ENCODE assay signal across 17 cellular contexts in genomic region chr12:51961834-51962233, GRCh38. TPM values are rescaled to one million over a fixed set of nuclear protein-coding genes. Genes with fewer than 3 reads are reported as not detected.
DNase-seq lines count a peak whose midpoint lies in the region; ATAC-seq, FAIRE-seq and TF ChIP-seq lines count a peak whose summit lies in the region.
"Had no signal": no experiment of that assay in that cellular context is flagged by ENCODE, and none has a peak within 500 bp of the region (broad histone marks: within the 10 kb centered on the region; RNA-seq: fewer than 3 reads in every experiment).

No MANE protein-coding gene starts in this region.

- TF ChIP-seq EP300 in upper lobe of left lung (IDR thresholded peaks at IDR 0.05), result no peak

- H3K36me3 ChIP-seq in keratinocyte (ENCODE audit: control insufficient read depth in 2 of 2, extremely low read depth in 1 of 2, insufficient read depth in 2 of 2, low read length in 2 of 2) (peaks cover 0 to 2% of the 10 kb centered on the region in 2 experiments), upper lobe of left lung (peaks cover 0 to 12% (median 0%) of the 10 kb centered on the region in 4 donors)

- H3K4me2 ChIP-seq in keratinocyte (ENCODE audit: control insufficient read depth, extremely low read depth, insufficient read depth, low read depth, low read length), result peak overlapping the region; percentile 24

- H3K27ac ChIP-seq in keratinocyte (ENCODE audit: control insufficient read depth, insufficient read depth, low read length) (peak overlapping the region; percentile 32), upper lobe of left lung (peak overlapping the region; percentile 8 to 18 (median 13))

- CTCF ChIA-PET in activated naive CD4-positive, alpha-beta T cell treated with anti-CD3 and anti-CD28 coated beads for 36 hours (lab: Charles Lee), result interaction anchor here (0.8 to 2.6 kb wide), 7 partner anchors 9 to 127 kb away, joined by 3 to 21 read pairs (median 6); no protein-coding TSS in a partner anchor

- peak; percentile 12 for DNase-seq in activated naive CD4-positive, alpha-beta T cell treated with anti-CD3 and anti-CD28 coated beads for 36 hours
- no peak for DNase-seq in activated naive CD4-positive, alpha-beta T cell (lab: John Stamatoyannopoulos, UW)
- DNase-seq in SW480 (ENCODE audit: low spot score) (peak; percentile 94), keratinocyte (ENCODE audit: low read depth, low spot score) (no peak), upper lobe of left lung (no peak), NCI-H748 treated with DMSO at 0.1 percent for 48 hours (lab: John Stamatoyannopoulos, UW) (no peak), NCI-H1092 treated with DMSO at 0.1 percent for 48 hours (lab: John Stamatoyannopoulos, UW) (no peak)
- DNase-seq: activated CD4-positive, CD25-positive, alpha-beta regulatory T cell; activated naive CD8-positive, alpha-beta T cell treated with anti-CD3 and anti-CD28 coated beads, Interleukin-2, amount 50 U/mL, for 24 hours; cortex of kidney; mesenchymal stem cell; MG63; occipital lobe had no signal

- H3K4me1 Mint-ChIP-seq in activated naive CD4-positive, alpha-beta T cell treated with anti-CD3 and anti-CD28 coated beads for 36 hours (ENCODE audit: low read depth), result peaks cover 28% of the 10 kb centered on the region

- FAIRE-seq in keratinocyte (lab: Jason Lieb, UNC), result peak; percentile 81

- no peaks in the 10 kb centered on the region for H3K27me3 Mint-ChIP-seq in activated naive CD4-positive, alpha-beta T cell treated with anti-CD3 and anti-CD28 coated beads for 36 hours (ENCODE audit: low read depth)
- H3K27me3 Mint-ChIP-seq: activated naive CD8-positive, alpha-beta T cell treated with anti-CD3 and anti-CD28 coated beads, Interleukin-2, amount 50 U/mL, for 24 hours; stimulated activated naive CD8-positive, alpha-beta T cell treated with anti-CD3 and anti-CD28 coated beads, Interleukin-15, Interleukin-2, amounts not matched to agents 100 ng/mL and 50 ng/mL, for 24 hours had no signal

- H2AFZ ChIP-seq in keratinocyte (ENCODE audit: control insufficient read depth, low read length), result no peak overlapping the region

- H3K9ac ChIP-seq in keratinocyte (ENCODE audit: control insufficient read depth, extremely low read depth, insufficient read depth, low read length), result peak overlapping the region; percentile 2

- TF ChIP-seq CTCF in keratinocyte (optimal IDR thresholded peaks at IDR 0.05 in 1 of 3, IDR thresholded peaks at IDR 0.05 in 1 of 3, conservative IDR thresholded peaks at IDR 0.05 in 1 of 3; ENCODE audit: extremely low read depth in 1 of 3, insufficient read depth in 2 of 3, low read length in 3 of 3), result no peak
- TF ChIP-seq CTCF in upper lobe of left lung (IDR thresholded peaks at IDR 0.05), result no peak

- intact Hi-C loops in activated naive CD4-positive, alpha-beta T cell treated with anti-CD3 and anti-CD28 coated beads for 36 hours (cut with micrococcal nuclease), result loop anchor here (1.0 kb wide), 1 partner anchor 9 kb away; no protein-coding TSS in a partner anchor

- WGBS in upper lobe of left lung, 2 donors, result 8 to 29% methylated on average over 1 of the region's 1 CpG

- no peaks in the 10 kb centered on the region for H3K9me3 Mint-ChIP-seq in activated naive CD4-positive, alpha-beta T cell treated with anti-CD3 and anti-CD28 coated beads for 36 hours
- H3K9me3 Mint-ChIP-seq: activated naive CD8-positive, alpha-beta T cell treated with anti-CD3 and anti-CD28 coated beads, Interleukin-2, amount 50 U/mL, for 24 hours; stimulated activated naive CD8-positive, alpha-beta T cell treated with anti-CD3 and anti-CD28 coated beads, Interleukin-15, Interleukin-2, amounts not matched to agents 100 ng/mL and 50 ng/mL, for 24 hours had no signal

- H3K36me3 Mint-ChIP-seq in activated naive CD4-positive, alpha-beta T cell treated with anti-CD3 and anti-CD28 coated beads for 36 hours (ENCODE audit: low read depth), result peaks cover 9% of the 10 kb centered on the region

- no peak overlapping the region for H3K27ac Mint-ChIP-seq in activated naive CD4-positive, alpha-beta T cell treated with anti-CD3 and anti-CD28 coated beads for 36 hours
- H3K27ac Mint-ChIP-seq: activated naive CD8-positive, alpha-beta T cell treated with anti-CD3 and anti-CD28 coated beads, Interleukin-2, amount 50 U/mL, for 24 hours; stimulated activated naive CD8-positive, alpha-beta T cell treated with anti-CD3 and anti-CD28 coated beads, Interleukin-15, Interleukin-2, amounts not matched to agents 100 ng/mL and 50 ng/mL, for 24 hours had no signal

- peak overlapping the region in 1 of 3 experiments; percentile 28 for H3K4me3 ChIP-seq in keratinocyte (ENCODE audit: control insufficient read depth in 2 of 3, extremely low read depth in 1 of 3, insufficient read depth in 2 of 3, low read depth in 1 of 3, low read length in 3 of 3)
- H3K4me3 ChIP-seq in upper lobe of left lung, result no peak overlapping the region
- H3K4me3 ChIP-seq: MG63, skin epidermis had no signal

- no peaks in the 10 kb centered on the region for H3K9me3 ChIP-seq in keratinocyte (ENCODE audit: control insufficient read depth, low read depth, low read length)
- H3K9me3 ChIP-seq in upper lobe of left lung, result no peaks in the 10 kb centered on the region
- H3K9me3 ChIP-seq: MG63 had no signal

- H3K27me3 ChIP-seq in keratinocyte (ENCODE audit: control insufficient read depth, extremely low read depth, insufficient read depth, low read length), result no peaks in the 10 kb centered on the region
- H3K27me3 ChIP-seq in upper lobe of left lung, result no peaks in the 10 kb centered on the region
- H3K27me3 ChIP-seq: MG63 had no signal

- no peak for ATAC-seq in upper lobe of left lung (ENCODE audit: low FRiP score in 2 of 2)
- no peak for ATAC-seq in GM19452 (IDR thresholded peaks at IDR 0.05; ENCODE audit: unreplicated experiment)
- ATAC-seq: activated naive CD8-positive, alpha-beta T cell treated with anti-CD3 and anti-CD28 coated beads, Interleukin-2, amount 50 U/mL, for 24 hours had no signal

- no peak overlapping the region for H3K4me3 Mint-ChIP-seq in activated naive CD4-positive, alpha-beta T cell treated with anti-CD3 and anti-CD28 coated beads for 36 hours
- H3K4me3 Mint-ChIP-seq: activated naive CD8-positive, alpha-beta T cell treated with anti-CD3 and anti-CD28 coated beads, Interleukin-2, amount 50 U/mL, for 24 hours; stimulated activated naive CD8-positive, alpha-beta T cell treated with anti-CD3 and anti-CD28 coated beads, Interleukin-15, Interleukin-2, amounts not matched to agents 100 ng/mL and 50 ng/mL, for 24 hours had no signal

- dilution Hi-C loops in keratinocyte (cut with MboI; ENCODE audit: extremely low pct_ligation_motif_present, low sequenced_read_pairs), result no loop called here

- TF ChIP-seq POLR2A in upper lobe of left lung (IDR thresholded peaks at IDR 0.05), result no peak

- no peaks in the 10 kb centered on the region for H4K20me1 ChIP-seq in keratinocyte (ENCODE audit: control insufficient read depth, extremely low read depth, insufficient read depth, low read length)

- peaks cover 65% of the 10 kb centered on the region for H3K79me2 ChIP-seq in keratinocyte (ENCODE audit: control insufficient read depth, insufficient read depth, low read length)

- no peaks in the 10 kb centered on the region for H3K9me1 ChIP-seq in keratinocyte (ENCODE audit: control insufficient read depth, extremely low read depth, insufficient read depth, low read length)

- H3K4me1 ChIP-seq in keratinocyte (ENCODE audit: control insufficient read depth, extremely low read depth, insufficient read depth, low read length) (peaks cover 16% of the 10 kb centered on the region), upper lobe of left lung (peaks cover 24 to 48% (median 38%) of the 10 kb centered on the region in 4 donors)

RNA-seq across cellular contexts. Expression of gene ACVR1B, which starts 10.3 kb away (rescaled TPM):
- total RNA-seq in activated naive CD4-positive, alpha-beta T cell treated with anti-CD3 and anti-CD28 coated beads for 36 hours, result 1 to 10 TPM; 8.7 to 9.1 TPM
- 11.8 to 15.3 TPM (median 12.7 TPM) in 3 replicates for polyA plus RNA-seq in keratinocyte
- polyA plus RNA-seq in keratinocyte (2011; ENCODE audit: low read depth), result 3.6 TPM
- 9.3 and 10.1 TPM in 2 replicates for polyA plus RNA-seq in keratinocyte (2011; cell fraction: cytosol; rRNA removed)
- polyA plus RNA-seq in keratinocyte (2011; cell fraction: nucleus; rRNA removed), result 36.4 and 38.2 TPM in 2 replicates
- polyA plus RNA-seq in keratinocyte (2012; ENCODE audit: low replicate concordance), result 12.9 and 13.0 TPM in 2 replicates
- polyA minus RNA-seq in keratinocyte, result 16.3 to 20.1 TPM (median 18.7 TPM) in 3 replicates
- polyA minus RNA-seq in keratinocyte (2011; cell fraction: cytosol; rRNA and poly(A)+ RNA removed), result 12.1 TPM
- 21.5 and 26.6 TPM in 2 replicates for polyA minus RNA-seq in keratinocyte (2011; cell fraction: nucleus; rRNA and poly(A)+ RNA removed)
- 10 to 100 TPM; 13.0 to 44.9 (median 23.6) TPM for total RNA-seq in upper lobe of left lung

RNA-seq across cellular contexts. Expression of gene TAMALIN, which starts 44.9 kb away (rescaled TPM):
- total RNA-seq in activated naive CD4-positive, alpha-beta T cell treated with anti-CD3 and anti-CD28 coated beads for 36 hours, result 10 to 100 TPM; 14.7 to 14.8 TPM
- polyA plus RNA-seq in keratinocyte, result 0.54 to 0.86 TPM (median 0.56 TPM) in 3 replicates
- polyA plus RNA-seq in keratinocyte (2011; ENCODE audit: low read depth), result 1.5 TPM
- 0.27 and 0.61 TPM in 2 replicates for polyA plus RNA-seq in keratinocyte (2011; cell fraction: cytosol; rRNA removed)
- 1.7 and 2.5 TPM in 2 replicates for polyA plus RNA-seq in keratinocyte (2011; cell fraction: nucleus; rRNA removed)
- polyA plus RNA-seq in keratinocyte (2012; ENCODE audit: low replicate concordance), result 0.37 and 0.44 TPM in 2 replicates
- polyA minus RNA-seq in keratinocyte, result 0.20 to 1.1 TPM in 2 of 3 replicates, not detected in the other
- not detected for polyA minus RNA-seq in keratinocyte (2011; cell fraction: cytosol; rRNA and poly(A)+ RNA removed)
- 2.2 and 4.9 TPM in 2 replicates for polyA minus RNA-seq in keratinocyte (2011; cell fraction: nucleus; rRNA and poly(A)+ RNA removed)
- 100 to 1,000 TPM in 2 of 6 donors, 10 to 100 TPM in 4; 52.3 to 170 (median 73.7) TPM for total RNA-seq in upper lobe of left lung

RNA-seq across cellular contexts. Expression of gene ACVRL1, which starts 54.5 kb away (rescaled TPM):
- not detected for total RNA-seq in activated naive CD4-positive, alpha-beta T cell treated with anti-CD3 and anti-CD28 coated beads for 36 hours
- polyA plus RNA-seq in keratinocyte, result not detected in 3 replicates
- polyA plus RNA-seq in keratinocyte (2011; ENCODE audit: low read depth), result 0.15 TPM
- not detected in 2 replicates for polyA plus RNA-seq in keratinocyte (2011; cell fraction: cytosol; rRNA removed)
- 0.03 TPM in 1 of 2 replicates, not detected in the other for polyA plus RNA-seq in keratinocyte (2011; cell fraction: nucleus; rRNA removed)
- not detected in 2 replicates for polyA plus RNA-seq in keratinocyte (2012; ENCODE audit: low replicate concordance)
- not detected in 3 replicates for polyA minus RNA-seq in keratinocyte
- not detected for polyA minus RNA-seq in keratinocyte (2011; cell fraction: cytosol; rRNA and poly(A)+ RNA removed)
- not detected in 2 replicates for polyA minus RNA-seq in keratinocyte (2011; cell fraction: nucleus; rRNA and poly(A)+ RNA removed)
- 100 to 1,000 TPM in 4 of 6 donors, 10 to 100 TPM in 2; 62.9 to 265 (median 180) TPM for total RNA-seq in upper lobe of left lung
- total RNA-seq: OCI-LY7 had no signal

Comparison
In these comparisons a context has a peak if more than half of its experiments do, and no peak if none do; other contexts are left out.
1. DNase-seq: peak in activated naive CD4-positive, alpha-beta T cell treated with anti-CD3 and anti-CD28 coated beads for 36 hours (single experiment) and SW480 (single experiment); none in activated naive CD4-positive, alpha-beta T cell (0 of 4), keratinocyte (single experiment), upper lobe of left lung (0 of 2), NCI-H748 treated with DMSO at 0.1 percent for 48 hours (single experiment) and NCI-H1092 treated with DMSO at 0.1 percent for 48 hours (single experiment).
2. RNA of gene ACVRL1, which starts 54.5 kb away (total RNA-seq): 62.9 to 265 TPM in upper lobe of left lung; not detected in activated naive CD4-positive, alpha-beta T cell treated with anti-CD3 and anti-CD28 coated beads for 36 hours; every median in the first group is over 10 times any median in the second.